In genomic region chr20:51142448-51142847, GRCh38 we compare ENCODE assay signal across 17 cellular contexts.
A peak's percentile ranks its signal among the peaks of the same experiment; 100 is the strongest.
DNase-seq lines count a peak whose midpoint lies in the region; ATAC-seq, FAIRE-seq and TF ChIP-seq lines count a peak whose summit lies in the region.
"Had no signal": no experiment of that assay in that cellular context is flagged by ENCODE, and none has a peak within 500 bp of the region (broad histone marks: within the 10 kb centered on the region; RNA-seq: fewer than 3 reads in every experiment).

No MANE protein-coding gene starts in this region.

- WGBS in small intestine, 3 donors = 33 to 55% (median 35%) methylated on average over 7 of the region's 7 CpGs

- H3K27ac ChIP-seq in PC-9 = no peak overlapping the region
- H3K27ac ChIP-seq in small intestine (ENCODE audit: low read depth in 1 of 2, low read length in 1 of 2) = no peak overlapping the region
- H3K27ac ChIP-seq: SK-N-MC had no signal

- no peaks in the 10 kb centered on the region for H4K20me1 ChIP-seq in PC-9 (ENCODE audit: insufficient read depth)

- H3K36me3 ChIP-seq in PC-9 (ENCODE audit: low read depth) (no peaks in the 10 kb centered on the region), small intestine (ENCODE audit: control insufficient read depth in 2 of 2, insufficient read depth in 2 of 2, low read length in 2 of 2) (no peaks in the 10 kb centered on the region)

- CTCF ChIA-PET in PC-9 (lab: Charles Lee) = no interaction called here

- H3K9me3 ChIP-seq in PC-9 (ENCODE audit: insufficient read depth, low read depth) = no peaks in the 10 kb centered on the region
- H3K9me3 ChIP-seq in small intestine (ENCODE audit: control insufficient read depth, low read depth) = no peaks in the 10 kb centered on the region

- H3K4me3 ChIP-seq in PC-9 = no peak overlapping the region
- no peak overlapping the region for H3K4me3 ChIP-seq in small intestine (ENCODE audit: low read depth in 1 of 2, low read length in 2 of 2)
- H3K4me3 ChIP-seq: K562, SK-N-MC had no signal

- H3K27me3 ChIP-seq in PC-9 (ENCODE audit: insufficient read depth, low read depth) (peaks cover 26% of the 10 kb centered on the region), small intestine (ENCODE audit: control insufficient read depth in 2 of 2, insufficient read depth in 2 of 2, low read length in 2 of 2) (peaks cover 0 to 6% of the 10 kb centered on the region in 2 donors)

- no peaks in the 10 kb centered on the region for H3K9me2 ChIP-seq in PC-9 (ENCODE audit: insufficient read depth)

- POLR2A ChIA-PET in PC-9 (lab: Charles Lee; ENCODE audit: unreplicated experiment) = no interaction called here

- FAIRE-seq in small intestine (lab: Jason Lieb, UNC) (no peak), RCC 7860 (lab: Jason Lieb, UNC) (no peak)
- FAIRE-seq: GM12892, GM18507, K562 had no signal

- no peaks in the 10 kb centered on the region for H3F3A ChIP-seq in PC-9 (ENCODE audit: insufficient read depth, low read depth)

- intact Hi-C loops in PC-9 (cut with micrococcal nuclease; ENCODE audit: unreplicated experiment) (no loop called here), left colon (cut with DNase I, micrococcal nuclease) (no loop called here)

- no peak overlapping the region for H2AFZ ChIP-seq in PC-9

- peaks cover 11% of the 10 kb centered on the region for H3K4me1 ChIP-seq in PC-9 (replicated peaks; ENCODE audit: insufficient read depth)
- peaks cover 0 to 3% of the 10 kb centered on the region in 2 donors for H3K4me1 ChIP-seq in small intestine (ENCODE audit: control insufficient read depth in 2 of 2, insufficient read depth in 1 of 2, low read depth in 1 of 2, low read length in 1 of 2)

- peak; percentile 88 for ATAC-seq in left colon
- ATAC-seq: CD8-positive, alpha-beta T cell; K562; Panc1 had no signal

- no peaks in the 10 kb centered on the region for H3K79me2 ChIP-seq in PC-9 (ENCODE audit: low read depth)

- no peak for TF ChIP-seq CTCF in PC-9 (conservative IDR thresholded peaks at IDR 0.05)

- DNase-seq in NCI-H748 (lab: John Stamatoyannopoulos, UW; ENCODE audit: unreplicated experiment) (peak; percentile 3), NCI-H748 treated with DMSO at 0.1 percent for 48 hours (lab: John Stamatoyannopoulos, UW) (no peak), PC-9 (peak in 1 of 2 experiments; percentile 68), left colon (no peak), small intestine (peak; percentile 35), RCC 7860 (ENCODE audit: low spot score) (no peak), NCI-H69 (lab: John Stamatoyannopoulos, UW) (no peak), C1 segment of cervical spinal cord (lab: John Stamatoyannopoulos, UW) (no peak)
- DNase-seq: CD8-positive, alpha-beta T cell; DMS79; NCI-H1694 treated with DMSO at 0.1 percent for 48 hours; NCI-H510A treated with DMSO at 0.1 percent for 48 hours had no signal

- BruUV-seq in PC-9 (replicated peaks; lab: Mats Ljungman, UMichigan) = no TSS peak

- peak overlapping the region; percentile 46 for H3K4me2 ChIP-seq in PC-9

Comparison
In these comparisons a context has a peak if more than half of its experiments do, and no peak if none do; other contexts are left out.
1. DNase-seq: peak in NCI-H748 (single experiment) and small intestine (single experiment); none in NCI-H748 treated with DMSO at 0.1 percent for 48 hours (single experiment), left colon (0 of 2), RCC 7860 (single experiment), NCI-H69 (single experiment) and C1 segment of cervical spinal cord (0 of 14).